Comparison of ENCODE assay signal across 8 cellular contexts in genomic region chr19:11581740-11582139, GRCh38. TPM values are rescaled to one million over a fixed set of nuclear protein-coding genes. Genes with fewer than 3 reads are reported as not detected.
A peak's percentile ranks its signal among the peaks of the same experiment; 100 is the strongest.
DNase-seq lines count a peak whose midpoint lies in the region; ATAC-seq, FAIRE-seq and TF ChIP-seq lines count a peak whose summit lies in the region.

No MANE protein-coding gene starts in this region.

- 11% methylated on average over 3 of the region's 3 CpGs for WGBS in GM23248 (ENCODE audit: low coverage in 1 of 2, low lambda C conversion rate in 2 of 2, missing lambda C conversion rate in 2 of 2), 2 experiments
- WGBS in sigmoid colon, 2 donors: 18 to 43% methylated on average over 3 of the region's 3 CpGs

- DNase-seq in GM12892 (ENCODE audit: insufficient read length): no peak
- DNase-seq in GM23248: peak; percentile 71
- peak; percentile 37 for DNase-seq in central memory CD4-positive, alpha-beta T cell
- DNase-seq in stimulated activated naive CD8-positive, alpha-beta T cell treated with anti-CD3 and anti-CD28 coated beads, Interleukin-15, amount 100 ng/mL, for 72 hours: peak in 1 of 2 donors; percentile 67
- no peak for DNase-seq in sigmoid colon
- no peak for DNase-seq in right atrium auricular region (ENCODE audit: low spot score)
- no peak for DNase-seq in NCI-H446 (lab: John Stamatoyannopoulos, UW)

- H3K9me2 ChIP-seq in GM23248 (ENCODE audit: insufficient read depth) (no peaks in the 10 kb centered on the region), OCI-LY1 (ENCODE audit: low read depth, low read length) (no peaks in the 10 kb centered on the region)

- no peaks in the 10 kb centered on the region for H3K27me3 Mint-ChIP-seq in stimulated activated naive CD8-positive, alpha-beta T cell treated with anti-CD3 and anti-CD28 coated beads, Interleukin-15, amount 100 ng/mL, for 72 hours

- H3K9me3 ChIP-seq in GM23248 (ENCODE audit: low read depth) (no peaks in the 10 kb centered on the region), OCI-LY1 (ENCODE audit: low read length) (no peaks in the 10 kb centered on the region), sigmoid colon (no peaks in the 10 kb centered on the region), right atrium auricular region (no peaks in the 10 kb centered on the region)

- peak overlapping the region; percentile 48 for H2AFZ ChIP-seq in GM23248
- no peak overlapping the region for H2AFZ ChIP-seq in OCI-LY1 (ENCODE audit: low read length)

- no peak overlapping the region for H3K27ac ChIP-seq in GM23248
- peak overlapping the region; percentile 89 for H3K27ac ChIP-seq in OCI-LY1 (ENCODE audit: low read depth, low read length, poor library complexity, severe bottlenecking)
- peak overlapping the region in 1 of 4 donors; percentile 43 for H3K27ac ChIP-seq in sigmoid colon
- no peak overlapping the region for H3K27ac ChIP-seq in right atrium auricular region

- H3F3A ChIP-seq in GM23248 (ENCODE audit: insufficient read depth): no peaks in the 10 kb centered on the region
- H3F3A ChIP-seq in OCI-LY1 (ENCODE audit: insufficient read depth, low read length): no peaks in the 10 kb centered on the region

- H3K4me3 Mint-ChIP-seq in stimulated activated naive CD8-positive, alpha-beta T cell treated with anti-CD3 and anti-CD28 coated beads, Interleukin-15, amount 100 ng/mL, for 72 hours: peak overlapping the region; percentile 74 to 81

- H3K27me3 ChIP-seq in GM23248 (replicated peaks; ENCODE audit: insufficient read depth) (no peaks in the 10 kb centered on the region), OCI-LY1 (ENCODE audit: insufficient read depth, low read length) (no peaks in the 10 kb centered on the region), sigmoid colon (peaks cover 6 to 23% (median 15%) of the 10 kb centered on the region in 3 donors), right atrium auricular region (no peaks in the 10 kb centered on the region)

- H3K4me1 ChIP-seq in GM23248 (ENCODE audit: insufficient read depth) (peaks cover 8% of the 10 kb centered on the region; the same call in 1 of the 2 replicates), OCI-LY1 (ENCODE audit: insufficient read depth, low read length, severe bottlenecking) (peaks cover 52% of the 10 kb centered on the region), sigmoid colon (peaks cover 0 to 13% (median 9%) of the 10 kb centered on the region in 4 donors), right atrium auricular region (peaks cover 0 to 13% of the 10 kb centered on the region in 2 donors)

- H3K4me3 ChIP-seq in GM23248 (peak overlapping the region; percentile 2; the same call in 1 of the 2 replicates), OCI-LY1 (ENCODE audit: low read depth, low read length, poor library complexity, severe bottlenecking) (peak overlapping the region; percentile 22), sigmoid colon (no peak overlapping the region), right atrium auricular region (no peak overlapping the region)

- H3K27ac Mint-ChIP-seq in stimulated activated naive CD8-positive, alpha-beta T cell treated with anti-CD3 and anti-CD28 coated beads, Interleukin-15, amount 100 ng/mL, for 72 hours: peak overlapping the region; percentile 95 to 97

- peaks cover 66% of the 10 kb centered on the region for H3K4me1 Mint-ChIP-seq in stimulated activated naive CD8-positive, alpha-beta T cell treated with anti-CD3 and anti-CD28 coated beads, Interleukin-15, amount 100 ng/mL, for 72 hours

- TF ChIP-seq POLR2A in GM12892 (IDR thresholded peaks at IDR 0.05; ENCODE audit: low read depth, low read length) (no peak), sigmoid colon (IDR thresholded peaks at IDR 0.05) (no peak)

- intact Hi-C loops in sigmoid colon (cut with DNase I): no loop called here

- peak; percentile 89 for ATAC-seq in stimulated activated naive CD8-positive, alpha-beta T cell treated with anti-CD3 and anti-CD28 coated beads, Interleukin-15, amount 100 ng/mL, for 72 hours

- H3K4me2 ChIP-seq in GM23248 (ENCODE audit: unreplicated experiment): peak overlapping the region; percentile 30
- peak overlapping the region; percentile 40 for H3K4me2 ChIP-seq in OCI-LY1 (ENCODE audit: low read length)

- H3K36me3 ChIP-seq in GM23248 (ENCODE audit: low read depth) (no peaks in the 10 kb centered on the region), OCI-LY1 (ENCODE audit: insufficient read depth, low read length) (no peaks in the 10 kb centered on the region), sigmoid colon (no peaks in the 10 kb centered on the region), right atrium auricular region (no peaks in the 10 kb centered on the region)

- no peak for TF ChIP-seq EP300 in sigmoid colon (IDR thresholded peaks at IDR 0.05)

- no peak overlapping the region for H3K9ac ChIP-seq in GM23248
- peak overlapping the region; percentile 43; the same call in 1 of the 2 replicates for H3K9ac ChIP-seq in OCI-LY1 (ENCODE audit: low read length)

- in situ Hi-C loops in GM23248 (cut with MboI): loop anchor here (10.0 kb wide), 1 partner anchor 87 kb away; no protein-coding TSS in a partner anchor

- no peak for TF ChIP-seq CTCF in OCI-LY1 (IDR thresholded peaks at IDR 0.05; ENCODE audit: low read length)
- no peak for TF ChIP-seq CTCF in sigmoid colon (IDR thresholded peaks at IDR 0.05)
- no peak for TF ChIP-seq CTCF in right atrium auricular region (IDR thresholded peaks at IDR 0.05)

- H3K79me2 ChIP-seq in GM23248 (ENCODE audit: insufficient read depth) (no peaks in the 10 kb centered on the region), OCI-LY1 (ENCODE audit: insufficient read depth, low read length) (no peaks in the 10 kb centered on the region)

- H3K9me3 Mint-ChIP-seq in stimulated activated naive CD8-positive, alpha-beta T cell treated with anti-CD3 and anti-CD28 coated beads, Interleukin-15, amount 100 ng/mL, for 72 hours: no peaks in the 10 kb centered on the region

- FAIRE-seq in GM12892 (lab: Jason Lieb, UNC): peak; percentile 72

- H4K20me1 ChIP-seq in GM23248 (ENCODE audit: insufficient read depth): no peaks in the 10 kb centered on the region
- H4K20me1 ChIP-seq in OCI-LY1 (ENCODE audit: insufficient read depth, low read length): no peaks in the 10 kb centered on the region

RNA-seq across cellular contexts. Expression of gene ACP5, which starts 4.3 kb away (rescaled TPM):
- polyA plus RNA-seq in GM12892 (2012; ENCODE audit: missing spikeins): 37.1 TPM
- 0.11 TPM in 1 of 2 replicates, not detected in the other for total RNA-seq in GM23248 (2014; rRNA removed; shearing (Covaris generic))
- polyA plus RNA-seq in GM23248 (2016; fragmentation: Nextera tagmentation; extraction: Ambion mirVana): 0.26 TPM in 1 of 2 replicates, not detected in the other
- total RNA-seq in sigmoid colon: 10 to 100 TPM in 2 of 4 donors, 1 to 10 TPM in 2; 7.6 to 23.5 (median 9.8) TPM
- 100 to 1,000 TPM in 1 of 3 donors, 10 to 100 TPM in 2; 26.4 to 266 (median 54.4) TPM for polyA plus RNA-seq in sigmoid colon
- 1 to 10 TPM; 3.2 to 3.6 TPM for total RNA-seq in right atrium auricular region

RNA-seq across cellular contexts. Expression of gene ZNF627, which starts 15.5 kb away (rescaled TPM):
- 8.3 TPM for polyA plus RNA-seq in GM12892 (2012; ENCODE audit: missing spikeins)
- 13.3 and 13.8 TPM in 2 replicates for total RNA-seq in GM23248 (2014; rRNA removed; shearing (Covaris generic))
- 7.2 and 7.7 TPM in 2 replicates for polyA plus RNA-seq in GM23248 (2016; fragmentation: Nextera tagmentation; extraction: Ambion mirVana)
- total RNA-seq in sigmoid colon: 10 to 100 TPM in 3 of 4 donors, 1 to 10 TPM in 1; 7.9 to 13.8 (median 11.9) TPM
- 1 to 10 TPM; 6.2 to 6.7 (median 6.6) TPM for polyA plus RNA-seq in sigmoid colon
- 1 to 10 TPM; 6.0 to 6.7 TPM for total RNA-seq in right atrium auricular region

RNA-seq across cellular contexts. Expression of gene ELOF1, which starts 22.7 kb away (rescaled TPM):
- polyA plus RNA-seq in GM12892 (2012; ENCODE audit: missing spikeins): 51.9 TPM
- 32.4 and 50.6 TPM in 2 replicates for total RNA-seq in GM23248 (2014; rRNA removed; shearing (Covaris generic))
- polyA plus RNA-seq in GM23248 (2016; fragmentation: Nextera tagmentation; extraction: Ambion mirVana) (71.8 and 72.6 TPM in 2 replicates), sigmoid colon (10 to 100 TPM; 49.8 to 67.3 (median 59.4) TPM)
- total RNA-seq in sigmoid colon (10 to 100 TPM; 27.2 to 47.9 (median 38.9) TPM), right atrium auricular region (10 to 100 TPM; 17.1 to 32.5 TPM)

RNA-seq across cellular contexts. Expression of gene CNN1, which starts 43.1 kb away (rescaled TPM):
- not detected for polyA plus RNA-seq in GM12892 (2012; ENCODE audit: missing spikeins)
- total RNA-seq in GM23248 (2014; rRNA removed; shearing (Covaris generic)): 44.5 and 47.4 TPM in 2 replicates
- polyA plus RNA-seq in GM23248 (2016; fragmentation: Nextera tagmentation; extraction: Ambion mirVana): 27.1 and 30.0 TPM in 2 replicates
- total RNA-seq in sigmoid colon: 1,000 to 10,000 TPM; 1,586 to 3,058 (median 2,656) TPM
- 100 to 1,000 TPM in 1 of 3 donors, 10 to 100 TPM in 1, 1 to 10 TPM in 1; 4.9 to 115 (median 45.0) TPM for polyA plus RNA-seq in sigmoid colon
- 100 to 1,000 TPM in 1 of 2 donors, 10 to 100 TPM in 1; 93.3 to 592 TPM for total RNA-seq in right atrium auricular region

RNA-seq across cellular contexts. Expression of gene ECSIT, which starts 52.8 kb away (rescaled TPM):
- 14.4 TPM for polyA plus RNA-seq in GM12892 (2012; ENCODE audit: missing spikeins)
- 28.0 and 35.2 TPM in 2 replicates for total RNA-seq in GM23248 (2014; rRNA removed; shearing (Covaris generic))
- polyA plus RNA-seq in GM23248 (2016; fragmentation: Nextera tagmentation; extraction: Ambion mirVana) (17.1 and 20.5 TPM in 2 replicates), sigmoid colon (10 to 100 TPM; 60.7 to 75.8 (median 65.4) TPM)
- total RNA-seq in sigmoid colon (10 to 100 TPM; 74.5 to 93.5 (median 82.4) TPM), right atrium auricular region (100 to 1,000 TPM in 1 of 2 donors, 10 to 100 TPM in 1; 83.6 to 126 TPM)

Comparison
In these comparisons a context has a peak if more than half of its experiments do, and no peak if none do; other contexts are left out.
1. DNase-seq: peak in GM23248 (single experiment) and central memory CD4-positive, alpha-beta T cell (single experiment); none in GM12892 (single experiment), sigmoid colon (single experiment), right atrium auricular region (single experiment) and NCI-H446 (0 of 2).
2. H3K4me3 ChIP-seq: peak in GM23248 (single experiment) and OCI-LY1 (single experiment); none in sigmoid colon (0 of 4) and right atrium auricular region (0 of 2).